11 cellular contexts compared by ENCODE assay signal in genomic region chr12:91380651-91381050, GRCh38.
A peak's percentile ranks its signal among the peaks of the same experiment; 100 is the strongest.
DNase-seq lines count a peak whose midpoint lies in the region; ATAC-seq and TF ChIP-seq lines count a peak whose summit lies in the region.
"Had no signal": no experiment of that assay in that cellular context is flagged by ENCODE, and none has a peak within 500 bp of the region (broad histone marks: within the 10 kb centered on the region; RNA-seq: fewer than 3 reads in every experiment).

No MANE protein-coding gene starts in this region.

- peaks cover 7% of the 10 kb centered on the region for H3K4me1 Mint-ChIP-seq in activated CD4-positive, alpha-beta T cell treated with anti-CD3 and anti-CD28 coated beads, Interleukin-2, amount 10 ng/mL, durations not matched to agents 24 days and 14 days

- no peak for ATAC-seq in SK-N-SH treated with all-trans-retinoic acid at 6 μM for 48 hours
- no peak for ATAC-seq in psoas muscle
- no peak for ATAC-seq in HG03135 (IDR thresholded peaks at IDR 0.05; ENCODE audit: unreplicated experiment)

- H3K27me3 ChIP-seq in hepatocyte: no peaks in the 10 kb centered on the region
- no peaks in the 10 kb centered on the region for H3K27me3 ChIP-seq in psoas muscle (ENCODE audit: insufficient read depth in 3 of 3, low read length in 2 of 3)
- H3K27me3 ChIP-seq: ascending aorta had no signal

- H3K4me2 ChIP-seq in hepatocyte: peak overlapping the region; percentile 76

- H3K36me3 Mint-ChIP-seq in activated CD4-positive, alpha-beta T cell treated with anti-CD3 and anti-CD28 coated beads, Interleukin-2, amount 10 ng/mL, durations not matched to agents 24 days and 14 days (ENCODE audit: low read depth): no peaks in the 10 kb centered on the region

- 54% methylated on average over 5 of the region's 5 CpGs for WGBS in hepatocyte (ENCODE audit: low lambda C conversion rate, missing lambda C conversion rate)
- 44 to 53% (median 47%) methylated on average over 5 of the region's 5 CpGs for WGBS in psoas muscle, 3 donors

- H3K9ac ChIP-seq in ES-I3 (ENCODE audit: low read depth, low read length): peak overlapping the region; percentile 38

- peaks cover 7% of the 10 kb centered on the region for H3K27me3 Mint-ChIP-seq in activated CD4-positive, alpha-beta T cell treated with anti-CD3 and anti-CD28 coated beads, Interleukin-2, amount 10 ng/mL, durations not matched to agents 24 days and 14 days

- H3K9me3 ChIP-seq in ES-I3 (ENCODE audit: control insufficient read depth, insufficient read depth, low read length) (no peaks in the 10 kb centered on the region), hepatocyte (ENCODE audit: low read depth) (no peaks in the 10 kb centered on the region), psoas muscle (no peaks in the 10 kb centered on the region)
- H3K9me3 ChIP-seq: ascending aorta had no signal

- H2AFZ ChIP-seq in hepatocyte: no peak overlapping the region

- H3K4me1 ChIP-seq in ES-I3 (ENCODE audit: insufficient read depth, low read length) (peaks cover 13% of the 10 kb centered on the region; the same call in 1 of the 2 replicates), hepatocyte (ENCODE audit: insufficient read depth) (peaks cover 20% of the 10 kb centered on the region), psoas muscle (peaks cover 5% of the 10 kb centered on the region)
- H3K4me1 ChIP-seq: ascending aorta had no signal

- intact Hi-C loops in psoas muscle (cut with DNase I): loop anchor here (5.0 to 10.0 kb wide), 4 partner anchors 424 to 1272 kb away; no protein-coding TSS in a partner anchor
- intact Hi-C loops in activated CD4-positive, alpha-beta T cell treated with anti-CD3 and anti-CD28 coated beads, Interleukin-2, amount 10 ng/mL, durations not matched to agents 24 days and 14 days (cut with micrococcal nuclease): loop anchor here (10.0 kb wide), 1 partner anchor 1094 kb away; no protein-coding TSS in a partner anchor

- H3K4me3 ChIP-seq in hepatocyte (no peak overlapping the region), psoas muscle (peak overlapping the region; percentile 66)

- H3K36me3 ChIP-seq in ES-I3 (ENCODE audit: insufficient read depth, low read length) (no peaks in the 10 kb centered on the region), hepatocyte (replicated peaks; ENCODE audit: insufficient read depth, low read depth) (no peaks in the 10 kb centered on the region), psoas muscle (ENCODE audit: insufficient read depth in 1 of 2, low read depth in 1 of 2) (no peaks in the 10 kb centered on the region)
- H3K36me3 ChIP-seq: ascending aorta had no signal

- H3K4me3 Mint-ChIP-seq in activated CD4-positive, alpha-beta T cell treated with anti-CD3 and anti-CD28 coated beads, Interleukin-2, amount 10 ng/mL, durations not matched to agents 24 days and 14 days: no peak overlapping the region

- no peak for DNase-seq in hepatocyte (ENCODE audit: low spot score)
- DNase-seq in psoas muscle: no peak
- DNase-seq in activated CD4-positive, alpha-beta T cell treated with anti-CD3 and anti-CD28 coated beads, Interleukin-2, amount 10 ng/mL, durations not matched to agents 24 days and 14 days: no peak
- no peak for DNase-seq in caudate nucleus (lab: John Stamatoyannopoulos, UW)
- DNase-seq in NCI-H510A treated with DMSO at 0.1 percent for 48 hours (lab: John Stamatoyannopoulos, UW): no peak
- DNase-seq: activated CD4-positive, alpha-beta T cell treated with anti-CD3 and anti-CD28 coated beads, Interleukin-2, amount 50 U/mL, for 4 hours had no signal

- H3K9me3 Mint-ChIP-seq in activated CD4-positive, alpha-beta T cell treated with anti-CD3 and anti-CD28 coated beads, Interleukin-2, amount 10 ng/mL, durations not matched to agents 24 days and 14 days: no peaks in the 10 kb centered on the region
- H3K9me3 Mint-ChIP-seq: activated T-helper 2 cell treated with anti-CD3 and anti-CD28 coated beads, Interferon-gamma antibody, Interleukin-2, Interleukin-4, amounts not matched to agents 10 μg/mL and 5 μg/mL and 100 μg/mL, durations not matched to agents 14 hours and 24 hours and 36 hours had no signal

- no peak for TF ChIP-seq CTCF in hepatocyte (IDR thresholded peaks at IDR 0.05; ENCODE audit: poor library complexity)
- TF ChIP-seq CTCF in psoas muscle (IDR thresholded peaks at IDR 0.05): no peak

- H3K79me2 ChIP-seq in hepatocyte: no peaks in the 10 kb centered on the region

- no peaks in the 10 kb centered on the region for H4K20me1 ChIP-seq in hepatocyte (ENCODE audit: insufficient read depth, poor library complexity, severe bottlenecking)

- H3K9me2 ChIP-seq in hepatocyte (replicated peaks; ENCODE audit: insufficient read depth): no peaks in the 10 kb centered on the region

- H3K27ac ChIP-seq in hepatocyte (peak overlapping the region; percentile 87), psoas muscle (no peak overlapping the region), caudate nucleus (ENCODE audit: low read depth, low read length) (no peak overlapping the region)

- H3K27ac Mint-ChIP-seq in activated CD4-positive, alpha-beta T cell treated with anti-CD3 and anti-CD28 coated beads, Interleukin-2, amount 10 ng/mL, durations not matched to agents 24 days and 14 days: no peak overlapping the region
- H3K27ac Mint-ChIP-seq: activated T-helper 2 cell treated with anti-CD3 and anti-CD28 coated beads, Interferon-gamma antibody, Interleukin-2, Interleukin-4, amounts not matched to agents 10 μg/mL and 5 μg/mL and 100 μg/mL, durations not matched to agents 14 hours and 24 hours and 36 hours had no signal

TF ChIP-seq in SK-N-SH treated with all-trans-retinoic acid at 6 μM for 48 hours, 23 proteins besides CTCF, POLR2A, EP300 and RAD21:
- TF ChIP-seq ARNTL (CRISPR knock-in tag; IDR thresholded peaks at IDR 0.05; ENCODE audit: borderline replicate concordance, low read depth) (no peak), ZNF8 (CRISPR knock-in tag; IDR thresholded peaks at IDR 0.05) (0 out of 2 replicates have a peak, but pooled peaks have one; percentile 3), TCF4 (CRISPR knock-in tag; IDR thresholded peaks at IDR 0.05; ENCODE audit: borderline replicate concordance) (no peak; the same call in 1 of the 2 replicates), ZNF565 (CRISPR knock-in tag; conservative IDR thresholded peaks at IDR 0.05; ENCODE audit: low read depth) (no peak), BACH2 (CRISPR knock-in tag; IDR thresholded peaks at IDR 0.05; ENCODE audit: borderline replicate concordance) (no peak)
TF ChIP-seq in SK-N-SH treated with all-trans-retinoic acid at 6 μM for 48 hours: peak in this region for 1.
